18 cellular contexts compared by ENCODE assay signal in genomic region chr13:113369881-113370280, GRCh38. TPM values are rescaled to one million over a fixed set of nuclear protein-coding genes. Genes with fewer than 3 reads are reported as not detected.
A peak's percentile ranks its signal among the peaks of the same experiment; 100 is the strongest.
DNase-seq lines count a peak whose midpoint lies in the region; ATAC-seq and TF ChIP-seq lines count a peak whose summit lies in the region.
"Had no signal": no experiment of that assay in that cellular context is flagged by ENCODE, and none has a peak within 500 bp of the region (broad histone marks: within the 10 kb centered on the region; RNA-seq: fewer than 3 reads in every experiment).

No MANE protein-coding gene starts in this region.

- no peak for ATAC-seq in left lobe of liver
- ATAC-seq: A549; CD8-positive, alpha-beta T cell had no signal

- H3K4me1 Mint-ChIP-seq in osteocyte (ENCODE audit: unreplicated experiment): no peaks in the 10 kb centered on the region
- H3K4me1 Mint-ChIP-seq: CD14-positive monocyte had no signal

- H3K9me3 Mint-ChIP-seq in osteocyte (ENCODE audit: unreplicated experiment): no peaks in the 10 kb centered on the region
- H3K9me3 Mint-ChIP-seq: CD8-positive, alpha-beta T cell; HFFc6 had no signal

- no peak overlapping the region for H3K27ac Mint-ChIP-seq in osteocyte (ENCODE audit: unreplicated experiment)
- H3K27ac Mint-ChIP-seq: CD8-positive, alpha-beta T cell; HFFc6 had no signal

- no peak overlapping the region for H3K4me3 ChIP-seq in H7 (ENCODE audit: insufficient read depth, low read depth, low read length)
- H3K4me3 ChIP-seq: A549 had no signal

- no peak overlapping the region for H3K4me3 Mint-ChIP-seq in osteocyte (ENCODE audit: unreplicated experiment)
- H3K4me3 Mint-ChIP-seq: CD14-positive monocyte; CD8-positive, alpha-beta T cell; HFFc6 had no signal

- H3K27me3 ChIP-seq in H7 (ENCODE audit: control insufficient read depth, insufficient read depth, low read length): no peaks in the 10 kb centered on the region

- peak; percentile 4 for DNase-seq in AG20443 (ENCODE audit: low spot score)
- DNase-seq in H7: peak; percentile 29
- DNase-seq in left lobe of liver (ENCODE audit: low spot score): peak; percentile 37
- peak; percentile 60 for DNase-seq in osteocyte (ENCODE audit: extremely low spot score, unreplicated experiment)
- DNase-seq in stimulated activated naive CD4-positive, alpha-beta T cell treated with Interleukin-2 at 50 U/mL for 16 hours (lab: John Stamatoyannopoulos, UW): no peak
- no peak for DNase-seq in NCI-H524 treated with DMSO at 0.1 percent for 48 hours (lab: John Stamatoyannopoulos, UW)
- DNase-seq in SKM-1 treated with dmso at 0.1 percent for 144 hours (lab: John Stamatoyannopoulos, UW; ENCODE audit: unreplicated experiment): no peak
- DNase-seq in hippocampal formation (lab: John Stamatoyannopoulos, UW): no peak
- DNase-seq: COR-L47, DMS153, DMS79 treated with DMSO at 0.1 percent for 48 hours, EL, GOT3, HCEC 1CT, HFFc6 had no signal

- H3K36me3 Mint-ChIP-seq in osteocyte (ENCODE audit: unreplicated experiment): no peaks in the 10 kb centered on the region
- H3K36me3 Mint-ChIP-seq: CD14-positive monocyte; CD8-positive, alpha-beta T cell had no signal

- TF ChIP-seq CTCF in osteocyte (IDR thresholded peaks at IDR 0.05): no peak

- H3K27me3 Mint-ChIP-seq in osteocyte (ENCODE audit: unreplicated experiment): peaks cover 5% of the 10 kb centered on the region

- no peaks in the 10 kb centered on the region for H3K36me3 ChIP-seq in H7 (replicated peaks; ENCODE audit: control insufficient read depth, insufficient read depth, low read length)

RNA-seq across cellular contexts. Expression of gene GRTP1, which starts 6.0 kb away (rescaled TPM):
- 36.5 and 55.9 TPM in 2 replicates for total RNA-seq in H7 (2014; rRNA removed; shearing (Covaris generic))
- total RNA-seq in left lobe of liver: 38.3 TPM
- 0.99 and 2.0 TPM in 2 replicates for total RNA-seq in osteocyte
- total RNA-seq: CD8-positive, alpha-beta T cell had no signal

Comparison
In these comparisons a context has a peak if more than half of its experiments do, and no peak if none do; other contexts are left out.
1. DNase-seq: peak in AG20443 (single experiment), H7 (single experiment), left lobe of liver (single experiment) and osteocyte (single experiment); none in stimulated activated naive CD4-positive, alpha-beta T cell treated with Interleukin-2 at 50 U/mL for 16 hours (single experiment), NCI-H524 treated with DMSO at 0.1 percent for 48 hours (single experiment), SKM-1 treated with dmso at 0.1 percent for 144 hours (single experiment) and hippocampal formation (0 of 2).
2. RNA of gene GRTP1, which starts 6.0 kb away (total RNA-seq): 36.5 to 55.9 TPM in H7 and 38.3 TPM in left lobe of liver (single experiment); 0.99 to 2.0 TPM in osteocyte; every median in the first group is over 10 times any median in the second.